In genomic region chr13:99907627-99908026, GRCh38 we compare ENCODE assay signal across 16 cellular contexts.
DNase-seq lines count a peak whose midpoint lies in the region; ATAC-seq and TF ChIP-seq lines count a peak whose summit lies in the region.
"Had no signal": no experiment of that assay in that cellular context is flagged by ENCODE, and none has a peak within 500 bp of the region (broad histone marks: within the 10 kb centered on the region; RNA-seq: fewer than 3 reads in every experiment).

No MANE protein-coding gene starts in this region.

- H3K27me3 ChIP-seq in HUES64 (ENCODE audit: insufficient read depth, low read length) = no peaks in the 10 kb centered on the region
- H3K27me3 ChIP-seq in body of pancreas = no peaks in the 10 kb centered on the region
- H3K27me3 ChIP-seq in liver (ENCODE audit: control insufficient read depth in 4 of 4, insufficient read depth in 4 of 4, low read length in 3 of 4) = no peaks in the 10 kb centered on the region
- H3K27me3 ChIP-seq: BLaER1 treated with 17β-estradiol and CSF1 and Interleukin-3, amounts not matched to agents 10 nM and 100 nM had no signal

- no peak for TF ChIP-seq RAD21 in liver (IDR thresholded peaks at IDR 0.05)

- no peak for TF ChIP-seq CTCF in 22Rv1 (IDR thresholded peaks at IDR 0.05)
- no peak for TF ChIP-seq CTCF in body of pancreas (IDR thresholded peaks at IDR 0.05)
- TF ChIP-seq CTCF in liver (IDR thresholded peaks at IDR 0.05; ENCODE audit: low read depth, low read length, missing input control) = no peak

- H3K9ac ChIP-seq in HUES64 (ENCODE audit: low read depth, low read length) (no peak overlapping the region), liver (ENCODE audit: low read depth in 1 of 2, low read length in 2 of 2) (peak overlapping the region; percentile 10 to 58)
- H3K9ac ChIP-seq: BLaER1 treated with 17β-estradiol and CSF1 and Interleukin-3, amounts not matched to agents 10 nM and 100 nM; GM23248 had no signal

- intact Hi-C loops in body of pancreas (cut with DNase I) = no loop called here

- TF ChIP-seq POLR2A in body of pancreas (IDR thresholded peaks at IDR 0.05) = no peak

- no peaks in the 10 kb centered on the region for H3K9me3 ChIP-seq in HUES64 (ENCODE audit: insufficient read depth, low read depth, low read length)
- no peaks in the 10 kb centered on the region for H3K9me3 ChIP-seq in body of pancreas
- H3K9me3 ChIP-seq in liver (ENCODE audit: control insufficient read depth in 4 of 4, low read length in 3 of 4) = no peaks in the 10 kb centered on the region
- H3K9me3 ChIP-seq: BLaER1 treated with 17β-estradiol and CSF1 and Interleukin-3, amounts not matched to agents 10 nM and 100 nM had no signal

- peaks cover 28% of the 10 kb centered on the region for H3K4me1 ChIP-seq in HUES64 (ENCODE audit: insufficient read depth, low read length)
- H3K4me1 ChIP-seq in body of pancreas = peaks cover 30% of the 10 kb centered on the region
- peaks cover 9 to 32% (median 23%) of the 10 kb centered on the region in 4 donors for H3K4me1 ChIP-seq in liver (ENCODE audit: control insufficient read depth in 4 of 4, insufficient read depth in 4 of 4, low read length in 3 of 4)

- DNase-seq in body of pancreas (no peak), NCI-H1694 (lab: John Stamatoyannopoulos, UW) (no peak)
- DNase-seq in central memory CD4-positive, alpha-beta T cell = no peak
- DNase-seq: ACHN; CD4-positive, alpha-beta T cell; DND-41; GDM1; GM23248; H9; IMR-90; KBM-7 had no signal

- H3K36me3 ChIP-seq in HUES64 (ENCODE audit: insufficient read depth, low read length) (no peaks in the 10 kb centered on the region), body of pancreas (replicated peaks in 1 of 2; ENCODE audit: insufficient read depth in 1 of 2, low read depth in 2 of 2) (no peaks in the 10 kb centered on the region), liver (ENCODE audit: control insufficient read depth in 4 of 4, insufficient read depth in 3 of 4, low read depth in 1 of 4, low read length in 3 of 4) (no peaks in the 10 kb centered on the region)
- H3K36me3 ChIP-seq: BLaER1 treated with 17β-estradiol and CSF1 and Interleukin-3, amounts not matched to agents 10 nM and 100 nM had no signal

- H3K4me3 ChIP-seq in HUES64 (ENCODE audit: low read length) (no peak overlapping the region), body of pancreas (no peak overlapping the region), liver (ENCODE audit: low read depth in 1 of 3, low read length in 3 of 3) (no peak overlapping the region)
- H3K4me3 ChIP-seq: BLaER1 treated with 17β-estradiol and CSF1 and Interleukin-3, amounts not matched to agents 10 nM and 100 nM; GM23248 had no signal

- peak overlapping the region; percentile 50 for H3K27ac ChIP-seq in 22Rv1
- peak overlapping the region; percentile 18; the same call in 1 of the 2 replicates for H3K27ac ChIP-seq in HUES64 (ENCODE audit: low read depth, low read length)
- peak overlapping the region in 3 of 4 donors; percentile 45 to 77 (median 58) for H3K27ac ChIP-seq in body of pancreas
- peak overlapping the region; percentile 84 to 87 for H3K27ac ChIP-seq in liver (ENCODE audit: low read depth in 1 of 2, low read length in 2 of 2)
- H3K27ac ChIP-seq: BLaER1 treated with 17β-estradiol and CSF1 and Interleukin-3, amounts not matched to agents 10 nM and 100 nM; GM23248 had no signal

- WGBS in HUES64 = 95% methylated on average over 7 of the region's 7 CpGs
- 61 to 69% methylated on average over 7 of the region's 7 CpGs for WGBS in body of pancreas, 2 donors
- WGBS in liver = 68% methylated on average over 7 of the region's 7 CpGs

- ATAC-seq in body of pancreas = peak; percentile 4
- no peak for ATAC-seq in GM18520 (IDR thresholded peaks at IDR 0.05; ENCODE audit: unreplicated experiment)

TF ChIP-seq in liver, 16 proteins besides CTCF, POLR2A, EP300 and RAD21:
- TF ChIP-seq EGR1 (IDR thresholded peaks at IDR 0.05; ENCODE audit: low read depth in 2 of 2) (no peak), SP1 (IDR thresholded peaks at IDR 0.05) (no peak), YY1 (IDR thresholded peaks at IDR 0.05) (no peak), JUND (IDR thresholded peaks at IDR 0.05) (no peak), MAX (IDR thresholded peaks at IDR 0.05) (no peak), FOXA1 (IDR thresholded peaks at IDR 0.05) (no peak), HNF4G (IDR thresholded peaks at IDR 0.05) (no peak), TAF1 (conservative IDR thresholded peaks at IDR 0.05) (no peak), NR2F2 (IDR thresholded peaks at IDR 0.05) (no peak), FOXA2 (IDR thresholded peaks at IDR 0.05) (no peak), RXRA (IDR thresholded peaks at IDR 0.05) (no peak), GABPA (IDR thresholded peaks at IDR 0.05 in 1 of 2, conservative IDR thresholded peaks at IDR 0.05 in 1 of 2) (no peak), ATF3 (IDR thresholded peaks at IDR 0.05) (no peak), HNF4A (conservative IDR thresholded peaks at IDR 0.05) (no peak), REST (IDR thresholded peaks at IDR 0.05) (no peak), ZBTB33 (IDR thresholded peaks at IDR 0.05) (no peak)

Comparison
In these comparisons a context has a peak if more than half of its experiments do, and no peak if none do; other contexts are left out.
1. H3K27ac ChIP-seq: peak in every context shown above with its lines; median percentile 86 in liver; 58 in body of pancreas; 50 in 22Rv1; 18 in HUES64.